In the genomic region with DNA sequence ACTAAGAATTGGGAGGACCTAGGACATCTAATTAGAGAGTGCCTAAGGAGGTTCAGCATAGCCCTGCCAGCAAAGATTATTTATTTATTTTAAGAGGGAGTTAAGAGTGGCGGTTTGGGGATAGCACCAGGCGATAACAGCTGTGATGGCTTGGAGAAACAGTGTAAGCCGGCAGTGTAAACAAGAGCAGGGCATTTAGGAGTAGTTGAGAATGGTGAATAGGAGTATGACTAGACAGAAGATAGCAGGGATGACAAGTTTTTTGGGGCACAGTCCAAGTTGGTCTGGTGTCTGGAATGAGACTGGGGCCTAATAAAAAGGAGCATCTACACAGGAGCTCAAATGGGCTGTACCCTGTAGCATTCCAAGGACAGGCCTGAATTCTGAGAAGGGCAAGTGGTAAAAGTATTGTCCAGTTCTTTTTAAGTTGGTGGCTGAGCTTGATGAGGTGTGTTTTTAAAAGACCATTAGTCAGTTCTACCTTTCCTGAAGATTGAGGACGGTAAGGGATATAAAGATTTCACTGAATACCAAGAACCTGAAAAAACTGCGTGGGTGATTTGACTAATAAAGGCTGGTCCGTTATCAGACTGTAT, we compare ENCODE assay signal across 2 cellular contexts.
TF ChIP-seq lines count a peak whose summit lies in the region.
"Not testable (repeated sequence)": the region's sequence is repeated elsewhere in the genome, so short reads cannot be mapped to it uniquely, and the experiment has no call there.

No MANE protein-coding gene starts in this region.

TF ChIP-seq in HEK293, 187 proteins besides CTCF, POLR2A, EP300 and RAD21:
- peak; percentile 81 for TF ChIP-seq WT1 (tag by site-specific recombination; IDR thresholded peaks at IDR 0.05)

TF ChIP-seq in K562, 482 proteins besides CTCF, POLR2A, EP300 and RAD21:
- TF ChIP-seq TRIM24 (IDR thresholded peaks at IDR 0.05) (peak in 1 of 2 experiments; percentile 58; a peak in 1 of 4 replicates), CC2D1A (IDR thresholded peaks at IDR 0.05) (0 out of 2 replicates have a peak, but pooled peaks have one; percentile 26), MEIS2 (IDR thresholded peaks at IDR 0.05; ENCODE audit: partially characterized antibody) (peak; percentile 61), MTA1 (IDR thresholded peaks at IDR 0.05; ENCODE audit: borderline replicate concordance) (peak; percentile 69; the same call in 1 of the 2 replicates), ZNF316 (IDR thresholded peaks at IDR 0.05) (peak; percentile 69), FOSL1 (tag; conservative IDR thresholded peaks at IDR 0.05) (0 out of 2 replicates have a peak, but pooled peaks have one; percentile 21), CBFA2T3 (IDR thresholded peaks at IDR 0.05) (peak; percentile 56; the same call in 1 of the 2 replicates), NFIC (IDR thresholded peaks at IDR 0.05) (peak; percentile 50), SMARCA4 (IDR thresholded peaks at IDR 0.05) (peak; percentile 73), HDAC3 (IDR thresholded peaks at IDR 0.05; ENCODE audit: borderline replicate concordance, partially characterized antibody) (peak; percentile 76), SOX6 (IDR thresholded peaks at IDR 0.05) (peak; percentile 51), MTA2 (IDR thresholded peaks at IDR 0.05; ENCODE audit: low read depth) (peak; percentile 35; the same call in 1 of the 2 replicates), FOXK2 (conservative IDR thresholded peaks at IDR 0.05 in 1 of 2, IDR thresholded peaks at IDR 0.05 in 1 of 2; ENCODE audit: low read depth in 2 of 2) (peak; percentile 95 to 97), ARID1B (IDR thresholded peaks at IDR 0.05) (peak; percentile 73), DACH1 (IDR thresholded peaks at IDR 0.05; ENCODE audit: partially characterized antibody) (peak; percentile 87), HNRNPLL (IDR thresholded peaks at IDR 0.05; ENCODE audit: low read depth, low read length, poor library complexity, severe bottlenecking) (peak; percentile 90), NFE2 (IDR thresholded peaks at IDR 0.05; ENCODE audit: low read depth) (peak; percentile 55), BRD9 (IDR thresholded peaks at IDR 0.05; ENCODE audit: low read depth, partially characterized antibody) (peak; percentile 46), SMARCE1 (IDR thresholded peaks at IDR 0.05) (peak; percentile 72), FOXA3 (CRISPR knock-in tag; conservative IDR thresholded peaks at IDR 0.05 in 1 of 2, IDR thresholded peaks at IDR 0.05 in 1 of 2) (peak; percentile 75 to 94; a peak in 3 of 4 replicates), ZFX (CRISPR knock-in tag; IDR thresholded peaks at IDR 0.05) (0 out of 2 replicates have a peak, but pooled peaks have one; percentile 12), LEF1 (IDR thresholded peaks at IDR 0.05) (0 out of 2 replicates have a peak, but pooled peaks have one; percentile 46), MTA3 (IDR thresholded peaks at IDR 0.05; ENCODE audit: borderline replicate concordance) (0 out of 2 replicates have a peak, but pooled peaks have one; percentile 24), HDAC1 (IDR thresholded peaks at IDR 0.05) (peak in 1 of 2 experiments; percentile 53; a peak in 1 of 4 replicates), CBFA2T2 (conservative IDR thresholded peaks at IDR 0.05) (peak; percentile 28; the same call in 1 of the 2 replicates), C11orf30 (IDR thresholded peaks at IDR 0.05; ENCODE audit: low read depth) (peak; percentile 55; the same call in 1 of the 2 replicates), NCOR1 (IDR thresholded peaks at IDR 0.05) (peak; percentile 66), ZEB2 (IDR thresholded peaks at IDR 0.05) (0 out of 2 replicates have a peak, but pooled peaks have one; percentile 18), DPF2 (IDR thresholded peaks at IDR 0.05) (peak; percentile 77), CTBP1 (IDR thresholded peaks at IDR 0.05; ENCODE audit: borderline replicate concordance) (peak; percentile 55), NFRKB (IDR thresholded peaks at IDR 0.05; ENCODE audit: low read depth) (0 out of 2 replicates have a peak, but pooled peaks have one; percentile 6), GATAD2A (IDR thresholded peaks at IDR 0.05) (peak; percentile 77; the same call in 1 of the 2 replicates), MAFG (tag; conservative IDR thresholded peaks at IDR 0.05) (peak; percentile 52)
- TF ChIP-seq, protein P1, sequence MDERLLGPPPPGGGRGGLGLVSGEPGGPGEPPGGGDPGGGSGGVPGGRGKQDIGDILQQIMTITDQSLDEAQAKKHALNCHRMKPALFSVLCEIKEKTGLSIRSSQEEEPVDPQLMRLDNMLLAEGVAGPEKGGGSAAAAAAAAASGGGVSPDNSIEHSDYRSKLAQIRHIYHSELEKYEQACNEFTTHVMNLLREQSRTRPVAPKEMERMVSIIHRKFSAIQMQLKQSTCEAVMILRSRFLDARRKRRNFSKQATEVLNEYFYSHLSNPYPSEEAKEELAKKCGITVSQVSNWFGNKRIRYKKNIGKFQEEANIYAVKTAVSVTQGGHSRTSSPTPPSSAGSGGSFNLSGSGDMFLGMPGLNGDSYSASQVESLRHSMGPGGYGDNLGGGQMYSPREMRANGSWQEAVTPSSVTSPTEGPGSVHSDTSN (CRISPR knock-in tag; IDR thresholded peaks at IDR 0.05; ENCODE audit: low read depth): not testable (repeated sequence)
- TF ChIP-seq, protein P1 (tag; conservative IDR thresholded peaks at IDR 0.05; ENCODE audit: low read depth): peak; percentile 35; the same call in 1 of the 2 replicates
- TF ChIP-seq, protein P2, sequence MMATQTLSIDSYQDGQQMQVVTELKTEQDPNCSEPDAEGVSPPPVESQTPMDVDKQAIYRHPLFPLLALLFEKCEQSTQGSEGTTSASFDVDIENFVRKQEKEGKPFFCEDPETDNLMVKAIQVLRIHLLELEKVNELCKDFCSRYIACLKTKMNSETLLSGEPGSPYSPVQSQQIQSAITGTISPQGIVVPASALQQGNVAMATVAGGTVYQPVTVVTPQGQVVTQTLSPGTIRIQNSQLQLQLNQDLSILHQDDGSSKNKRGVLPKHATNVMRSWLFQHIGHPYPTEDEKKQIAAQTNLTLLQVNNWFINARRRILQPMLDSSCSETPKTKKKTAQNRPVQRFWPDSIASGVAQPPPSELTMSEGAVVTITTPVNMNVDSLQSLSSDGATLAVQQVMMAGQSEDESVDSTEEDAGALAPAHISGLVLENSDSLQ (IDR thresholded peaks at IDR 0.05): peak; percentile 41; the same call in 1 of the 2 replicates
- TF ChIP-seq, protein P3, sequence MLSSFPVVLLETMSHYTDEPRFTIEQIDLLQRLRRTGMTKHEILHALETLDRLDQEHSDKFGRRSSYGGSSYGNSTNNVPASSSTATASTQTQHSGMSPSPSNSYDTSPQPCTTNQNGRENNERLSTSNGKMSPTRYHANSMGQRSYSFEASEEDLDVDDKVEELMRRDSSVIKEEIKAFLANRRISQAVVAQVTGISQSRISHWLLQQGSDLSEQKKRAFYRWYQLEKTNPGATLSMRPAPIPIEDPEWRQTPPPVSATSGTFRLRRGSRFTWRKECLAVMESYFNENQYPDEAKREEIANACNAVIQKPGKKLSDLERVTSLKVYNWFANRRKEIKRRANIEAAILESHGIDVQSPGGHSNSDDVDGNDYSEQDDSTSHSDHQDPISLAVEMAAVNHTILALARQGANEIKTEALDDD (IDR thresholded peaks at IDR 0.05): peak; percentile 86
- TF ChIP-seq, protein P4, sequence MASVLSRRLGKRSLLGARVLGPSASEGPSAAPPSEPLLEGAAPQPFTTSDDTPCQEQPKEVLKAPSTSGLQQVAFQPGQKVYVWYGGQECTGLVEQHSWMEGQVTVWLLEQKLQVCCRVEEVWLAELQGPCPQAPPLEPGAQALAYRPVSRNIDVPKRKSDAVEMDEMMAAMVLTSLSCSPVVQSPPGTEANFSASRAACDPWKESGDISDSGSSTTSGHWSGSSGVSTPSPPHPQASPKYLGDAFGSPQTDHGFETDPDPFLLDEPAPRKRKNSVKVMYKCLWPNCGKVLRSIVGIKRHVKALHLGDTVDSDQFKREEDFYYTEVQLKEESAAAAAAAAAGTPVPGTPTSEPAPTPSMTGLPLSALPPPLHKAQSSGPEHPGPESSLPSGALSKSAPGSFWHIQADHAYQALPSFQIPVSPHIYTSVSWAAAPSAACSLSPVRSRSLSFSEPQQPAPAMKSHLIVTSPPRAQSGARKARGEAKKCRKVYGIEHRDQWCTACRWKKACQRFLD (CRISPR knock-in tag; IDR thresholded peaks at IDR 0.05): 0 out of 2 replicates have a peak, but pooled peaks have one; percentile 9
